ENCODE assay signal across 10 cellular contexts in genomic region chr17:50173335-50173941, GRCh38. TPM values are rescaled to one million over a fixed set of nuclear protein-coding genes. Genes with fewer than 3 reads are reported as not detected.
A peak's percentile ranks its signal among the peaks of the same experiment; 100 is the strongest.
DNase-seq lines count a peak whose midpoint lies in the region; ATAC-seq and TF ChIP-seq lines count a peak whose summit lies in the region.
"Had no signal": no experiment of that assay in that cellular context is flagged by ENCODE, and none has a peak within 500 bp of the region (broad histone marks: within the 10 kb centered on the region; RNA-seq: fewer than 3 reads in every experiment).

No MANE protein-coding gene starts in this region.

- H3K4me3 ChIP-seq in AG10803 (ENCODE audit: low read length) (no peak overlapping the region), fibroblast of villous mesenchyme (ENCODE audit: low read depth, low read length) (no peak overlapping the region)

- ATAC-seq in GM21529 (IDR thresholded peaks at IDR 0.05; ENCODE audit: unreplicated experiment): no peak
- ATAC-seq: stimulated activated naive B cell treated with anti-CD40 and anti-IgM and Interleukin-4, amounts not matched to agents 10 μg/mL and 1 μg/mL and 100 μg/mL, for 72 hours had no signal

- TF ChIP-seq CTCF in AG10803 (conservative IDR thresholded peaks at IDR 0.05; ENCODE audit: low read length) (no peak), fibroblast of villous mesenchyme (IDR thresholded peaks at IDR 0.05; ENCODE audit: insufficient read depth, low read depth, low read length) (no peak)

- DNase-seq in AG10803 (ENCODE audit: low read depth) (peak; percentile 91), SK-N-DZ (ENCODE audit: low spot score) (peak; percentile 59), fibroblast of villous mesenchyme (ENCODE audit: low read depth) (peak; percentile 87), non-pigmented ciliary epithelial cell (ENCODE audit: low read depth) (peak; percentile 77), NCI-H146 (lab: John Stamatoyannopoulos, UW) (no peak), NCI-H345 (lab: John Stamatoyannopoulos, UW) (no peak), GM19240 (ENCODE audit: insufficient read length, low spot score) (no peak)
- DNase-seq: SHP77; stimulated activated naive B cell treated with anti-CD40 and anti-IgM and Interleukin-4, amounts not matched to agents 10 μg/mL and 1 μg/mL and 100 μg/mL, for 72 hours had no signal

RNA-seq across cellular contexts. Expression of gene SGCA, which starts 7.6 kb away (rescaled TPM):
- 5.8 and 7.2 TPM in 2 replicates for polyA plus RNA-seq in SK-N-DZ (2014; cell fraction: cytosol; rRNA removed)
- 2.3 and 5.0 TPM in 2 replicates for polyA plus RNA-seq in SK-N-DZ (2014; cell fraction: nucleus; rRNA removed)
- 0.32 TPM in 1 of 2 replicates, not detected in the other for total RNA-seq in fibroblast of villous mesenchyme

RNA-seq across cellular contexts. Expression of gene PPP1R9B, which starts 23.0 kb away (rescaled TPM):
- 13.1 and 25.6 TPM in 2 replicates for polyA plus RNA-seq in SK-N-DZ (2014; cell fraction: cytosol; rRNA removed)
- 37.4 and 48.4 TPM in 2 replicates for polyA plus RNA-seq in SK-N-DZ (2014; cell fraction: nucleus; rRNA removed)
- total RNA-seq in fibroblast of villous mesenchyme: 38.7 and 47.1 TPM in 2 replicates

RNA-seq across cellular contexts. Expression of gene COL1A1, which starts 28.0 kb away (rescaled TPM):
- polyA plus RNA-seq in SK-N-DZ (2014; cell fraction: cytosol; rRNA removed): 1.2 and 1.4 TPM in 2 replicates
- polyA plus RNA-seq in SK-N-DZ (2014; cell fraction: nucleus; rRNA removed): 0.64 and 7.9 TPM in 2 replicates
- total RNA-seq in fibroblast of villous mesenchyme: 2,749 and 5,894 TPM in 2 replicates

RNA-seq across cellular contexts. Expression of gene SAMD14, which starts 43.5 kb away (rescaled TPM):
- polyA plus RNA-seq in SK-N-DZ (2014; cell fraction: cytosol; rRNA removed): 24.3 and 33.6 TPM in 2 replicates
- polyA plus RNA-seq in SK-N-DZ (2014; cell fraction: nucleus; rRNA removed): 64.8 and 91.0 TPM in 2 replicates
- 4.7 and 5.8 TPM in 2 replicates for total RNA-seq in fibroblast of villous mesenchyme

Comparison
In these comparisons a context has a peak if more than half of its experiments do, and no peak if none do; other contexts are left out.
1. DNase-seq: peak in AG10803 (single experiment), SK-N-DZ (single experiment), fibroblast of villous mesenchyme (single experiment) and non-pigmented ciliary epithelial cell (single experiment); none in NCI-H146 (single experiment), NCI-H345 (single experiment) and GM19240 (single experiment).